8 cellular contexts compared by ENCODE assay signal in genomic region chr1:64864018-64864945, GRCh38.
DNase-seq lines count a peak whose midpoint lies in the region; ATAC-seq and TF ChIP-seq lines count a peak whose summit lies in the region.

No MANE protein-coding gene starts in this region.

- no peaks in the 10 kb centered on the region for H3K27me3 Mint-ChIP-seq in activated CD4-positive, alpha-beta memory T cell treated with anti-CD3 and anti-CD28 coated beads, Interleukin-2, amount 10 ng/mL, durations not matched to agents 7 days and 5 days

- POLR2A ChIA-PET in GM10248 (lab: Yijun Ruan, JAX), result no interaction called here
- POLR2A ChIA-PET in activated CD4-positive, alpha-beta memory T cell treated with anti-CD3 and anti-CD28 coated beads, Interleukin-2, amount 10 ng/mL, durations not matched to agents 7 days and 5 days (lab: Charles Lee), result interaction anchor here (0.8 to 2.2 kb wide), 6 partner anchors 8 to 102 kb away, joined by 3 to 13 read pairs (median 4); partner anchors contain the start of gene JAK1

- DNase-seq in GM10248 (ENCODE audit: extremely low spot score) (peak; percentile 84), LoVo (ENCODE audit: low spot score) (peak; percentile 12), glomerular endothelial cell (ENCODE audit: extremely low read depth, low read depth, low spot score) (peak; percentile 88), GM03348 (ENCODE audit: low spot score) (no peak), WERI-Rb-1 (no peak)
- peak; percentile 70 for DNase-seq in activated CD4-positive, alpha-beta memory T cell treated with anti-CD3 and anti-CD28 coated beads, Interleukin-2, amount 10 ng/mL, durations not matched to agents 7 days and 5 days
- peak; percentile 26 for DNase-seq in stimulated activated CD4-positive, alpha-beta T cell treated with anti-CD3 and anti-CD28 coated beads, Interleukin-1b, Interleukin-23, amount 100 ng/mL, for 48 hours

- H3K9me3 Mint-ChIP-seq in activated CD4-positive, alpha-beta memory T cell treated with anti-CD3 and anti-CD28 coated beads, Interleukin-2, amount 10 ng/mL, durations not matched to agents 7 days and 5 days, result no peaks in the 10 kb centered on the region

- H3K36me3 ChIP-seq in WERI-Rb-1, result peaks cover 17% of the 10 kb centered on the region

- TF ChIP-seq CTCF in GM10248 (IDR thresholded peaks at IDR 0.05; ENCODE audit: control extremely low read depth, extremely low read depth, low read depth, missing control alignments), result no peak
- TF ChIP-seq CTCF in WERI-Rb-1 (IDR thresholded peaks at IDR 0.05; ENCODE audit: low read depth, low read length), result no peak

- CTCF ChIA-PET in GM10248 (lab: Yijun Ruan, JAX), result interaction anchor here (0.9 to 1.6 kb wide), 8 partner anchors 13 to 211 kb away, joined by 3 to 5 read pairs (median 3); no protein-coding TSS in a partner anchor
- CTCF ChIA-PET in activated CD4-positive, alpha-beta memory T cell treated with anti-CD3 and anti-CD28 coated beads, Interleukin-2, amount 10 ng/mL, durations not matched to agents 7 days and 5 days (lab: Charles Lee), result interaction anchor here (1.1 to 1.8 kb wide), 3 partner anchors 40 to 179 kb away, joined by 3 to 4 read pairs (median 3); no protein-coding TSS in a partner anchor

- H3K27ac ChIP-seq in WERI-Rb-1, result no peak overlapping the region

- ATAC-seq in GM21723 (IDR thresholded peaks at IDR 0.05; ENCODE audit: unreplicated experiment), result peak; percentile 100

- H3K4me3 ChIP-seq in WERI-Rb-1 (ENCODE audit: low read depth, low read length), result no peak overlapping the region

- H3K9me3 ChIP-seq in WERI-Rb-1 (ENCODE audit: severe bottlenecking), result no peaks in the 10 kb centered on the region

- H3K4me3 Mint-ChIP-seq in activated CD4-positive, alpha-beta memory T cell treated with anti-CD3 and anti-CD28 coated beads, Interleukin-2, amount 10 ng/mL, durations not matched to agents 7 days and 5 days, result no peak overlapping the region

- peaks cover 37% of the 10 kb centered on the region for H3K4me1 Mint-ChIP-seq in activated CD4-positive, alpha-beta memory T cell treated with anti-CD3 and anti-CD28 coated beads, Interleukin-2, amount 10 ng/mL, durations not matched to agents 7 days and 5 days

- H3K27ac Mint-ChIP-seq in activated CD4-positive, alpha-beta memory T cell treated with anti-CD3 and anti-CD28 coated beads, Interleukin-2, amount 10 ng/mL, durations not matched to agents 7 days and 5 days, result peak overlapping the region; percentile 85

- H3K36me3 Mint-ChIP-seq in activated CD4-positive, alpha-beta memory T cell treated with anti-CD3 and anti-CD28 coated beads, Interleukin-2, amount 10 ng/mL, durations not matched to agents 7 days and 5 days (ENCODE audit: low read depth), result peaks cover 74% of the 10 kb centered on the region

- no peaks in the 10 kb centered on the region for H3K27me3 ChIP-seq in WERI-Rb-1 (ENCODE audit: insufficient read depth, low read depth, severe bottlenecking)

Comparison
In these comparisons a context has a peak if more than half of its experiments do, and no peak if none do; other contexts are left out.
1. DNase-seq: peak in GM10248 (single experiment), LoVo (single experiment), activated CD4-positive, alpha-beta memory T cell treated with anti-CD3 and anti-CD28 coated beads, Interleukin-2, amount 10 ng/mL, durations not matched to agents 7 days and 5 days (single experiment), glomerular endothelial cell (single experiment) and stimulated activated CD4-positive, alpha-beta T cell treated with anti-CD3 and anti-CD28 coated beads, Interleukin-1b, Interleukin-23, amount 100 ng/mL, for 48 hours (single experiment); none in GM03348 (single experiment) and WERI-Rb-1 (single experiment).